ENCODE assay signal across 1 cellular context in genomic region chr19:7942981-7943443, GRCh38.
TF ChIP-seq lines count a peak whose summit lies in the region.

No MANE protein-coding gene starts in this region.

TF ChIP-seq in HEK293, 187 proteins besides CTCF, POLR2A, EP300 and RAD21 (continued from another document):
- TF ChIP-seq ZBTB10 (tag by site-specific recombination; IDR thresholded peaks at IDR 0.05) (no peak), ZFHX2 (tag by site-specific recombination; conservative IDR thresholded peaks at IDR 0.05) (no peak), ZNF707 (tag by site-specific recombination; IDR thresholded peaks at IDR 0.05) (no peak), ZBTB48 (tag by site-specific recombination; IDR thresholded peaks at IDR 0.05) (0 out of 2 replicates have a peak, but pooled peaks have one; percentile 46), ZNF335 (tag by site-specific recombination; conservative IDR thresholded peaks at IDR 0.05) (peak; percentile 42; the same call in 1 of the 2 replicates)
- TF ChIP-seq, protein P1, sequence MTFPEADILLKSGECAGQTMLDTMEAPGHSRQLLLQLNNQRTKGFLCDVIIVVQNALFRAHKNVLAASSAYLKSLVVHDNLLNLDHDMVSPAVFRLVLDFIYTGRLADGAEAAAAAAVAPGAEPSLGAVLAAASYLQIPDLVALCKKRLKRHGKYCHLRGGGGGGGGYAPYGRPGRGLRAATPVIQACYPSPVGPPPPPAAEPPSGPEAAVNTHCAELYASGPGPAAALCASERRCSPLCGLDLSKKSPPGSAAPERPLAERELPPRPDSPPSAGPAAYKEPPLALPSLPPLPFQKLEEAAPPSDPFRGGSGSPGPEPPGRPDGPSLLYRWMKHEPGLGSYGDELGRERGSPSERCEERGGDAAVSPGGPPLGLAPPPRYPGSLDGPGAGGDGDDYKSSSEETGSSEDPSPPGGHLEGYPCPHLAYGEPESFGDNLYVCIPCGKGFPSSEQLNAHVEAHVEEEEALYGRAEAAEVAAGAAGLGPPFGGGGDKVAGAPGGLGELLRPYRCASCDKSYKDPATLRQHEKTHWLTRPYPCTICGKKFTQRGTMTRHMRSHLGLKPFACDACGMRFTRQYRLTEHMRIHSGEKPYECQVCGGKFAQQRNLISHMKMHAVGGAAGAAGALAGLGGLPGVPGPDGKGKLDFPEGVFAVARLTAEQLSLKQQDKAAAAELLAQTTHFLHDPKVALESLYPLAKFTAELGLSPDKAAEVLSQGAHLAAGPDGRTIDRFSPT (tag by site-specific recombination; IDR thresholded peaks at IDR 0.05), result peak; percentile 53; the same call in 1 of the 2 replicates
